In the genomic region with DNA sequence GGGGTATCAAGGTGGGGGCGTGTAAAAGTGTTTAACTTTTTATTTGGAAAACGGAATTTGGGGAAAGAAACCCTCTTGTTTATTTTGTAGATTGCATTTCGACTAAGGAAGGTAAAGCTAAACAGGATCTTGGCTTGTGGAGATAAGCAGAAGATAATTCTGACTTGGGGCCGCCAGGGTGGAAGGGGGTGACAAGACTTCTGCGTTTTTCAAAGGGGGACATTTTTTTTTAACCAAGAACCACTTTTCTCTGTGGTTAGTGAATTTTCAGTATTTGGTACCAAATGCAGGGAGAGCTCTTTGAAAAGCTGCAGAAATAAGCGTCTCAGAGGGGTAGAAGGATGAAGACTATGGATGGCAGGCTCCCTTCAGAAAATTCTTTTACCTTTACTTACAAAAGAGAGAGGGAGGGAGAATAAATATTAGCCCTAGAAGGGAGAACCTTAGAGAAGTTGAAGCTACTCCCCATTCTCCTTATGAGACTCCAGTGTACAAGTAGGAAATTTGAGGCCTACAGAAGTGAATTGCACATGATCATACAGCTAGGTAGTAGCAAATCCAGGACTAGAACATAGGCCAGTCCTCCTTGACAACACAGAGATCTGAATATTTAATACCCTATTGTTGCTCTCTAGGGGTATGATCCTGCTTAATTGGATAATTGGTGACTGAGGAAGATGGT, we compare ENCODE assay signal across 8 cellular contexts. TPM values are rescaled to one million over a fixed set of nuclear protein-coding genes. Genes with fewer than 3 reads are reported as not detected.
A peak's percentile ranks its signal among the peaks of the same experiment; 100 is the strongest.
DNase-seq lines count a peak whose midpoint lies in the region; ATAC-seq, FAIRE-seq and TF ChIP-seq lines count a peak whose summit lies in the region.

No MANE protein-coding gene starts in this region.

- no peak for TF ChIP-seq POLR2A in K562 (conservative IDR thresholded peaks at IDR 0.05)
- no peak for TF ChIP-seq POLR2A in H54 (IDR thresholded peaks at IDR 0.05; ENCODE audit: low read depth, low read length)

- no peak overlapping the region for H2BK15ac ChIP-seq in mesendoderm (replicated peaks; ENCODE audit: low read depth)

- H2AFZ ChIP-seq in K562 (ENCODE audit: low read depth, low read length) = peak overlapping the region; percentile 98

- in situ Hi-C loops in K562 (cut with MboI) = no loop called here

- no peak overlapping the region for H3K23ac ChIP-seq in mesendoderm (ENCODE audit: low read length)

- no peaks in the 10 kb centered on the region for H3K9me1 ChIP-seq in K562 (ENCODE audit: control insufficient read depth, insufficient read depth, low read length)

- 12 to 13% methylated on average over 6 of the region's 6 CpGs for WGBS in heart right ventricle, 2 donors
- 1% methylated on average over 6 of the region's 6 CpGs for WGBS in K562 (ENCODE audit: insufficient coverage, low coverage, missing lambda C conversion rate)
- WGBS in mesendoderm (ENCODE audit: extremely low coverage, insufficient coverage, low lambda C conversion rate) = no CpG with 5 or more reads among the region's 6 CpGs

- no peak for FAIRE-seq in K562 (lab: Jason Lieb, UNC)
- FAIRE-seq in D721Med (lab: Jason Lieb, UNC) = no peak
- FAIRE-seq in H54 (lab: Jason Lieb, UNC) = no peak

- H3K4me2 ChIP-seq in K562 (ENCODE audit: insufficient read depth, low read length) = peak overlapping the region; percentile 88
- H3K4me2 ChIP-seq in mesendoderm (ENCODE audit: low read length) = peak overlapping the region; percentile 71

- H3K9ac ChIP-seq in K562 (ENCODE audit: insufficient read depth in 1 of 2, low read depth in 2 of 2, low read length in 2 of 2) (peak overlapping the region; percentile 96 to 98), mesendoderm (ENCODE audit: low read length) (peak overlapping the region; percentile 96)

- no peaks in the 10 kb centered on the region for H3K9me3 ChIP-seq in heart right ventricle
- no peaks in the 10 kb centered on the region; the same call in 1 of the 2 replicates for H3K9me3 ChIP-seq in K562 (replicated peaks; ENCODE audit: control insufficient read depth, insufficient read depth, low read depth, low read length)

- no peak overlapping the region for H4K5ac ChIP-seq in mesendoderm (ENCODE audit: low read length)

- ATAC-seq in heart right ventricle = no peak
- ATAC-seq in K562 = peak; percentile 21

- H3K36me3 ChIP-seq in heart right ventricle (peaks cover 0 to 38% (median 0%) of the 10 kb centered on the region in 9 donors), K562 (ENCODE audit: control insufficient read depth, insufficient read depth, low read length) (peaks cover 44% of the 10 kb centered on the region), mesendoderm (ENCODE audit: control insufficient read depth, insufficient read depth, low read length) (no peaks in the 10 kb centered on the region)

- no peaks in the 10 kb centered on the region for H4K20me1 ChIP-seq in K562 (replicated peaks; ENCODE audit: control insufficient read depth, insufficient read depth, low read length)

- POLR2A ChIA-PET in K562 (lab: Yijun Ruan, JAX) = interaction anchor here (0.7 to 1.7 kb wide), 14 partner anchors 9 to 126 kb away, joined by 3 to 10 read pairs (median 4); a partner anchor contains a TSS

- CTCF ChIA-PET in K562 (lab: Yijun Ruan, JAX; ENCODE audit: low intra/inter-chr PET ratio) = interaction anchor here (0.9 kb wide), 1 partner anchor 11 kb away, joined by 3 read pairs; no protein-coding TSS in a partner anchor

- BruUV-seq in K562 (replicated peaks; lab: Mats Ljungman, UMichigan) = TSS peak; percentile 76

- H2BK5ac ChIP-seq in mesendoderm (ENCODE audit: low read length) = no peak overlapping the region

- peak overlapping the region; percentile 88 for H3K18ac ChIP-seq in mesendoderm (ENCODE audit: low read length)

- H3K27ac ChIP-seq in heart right ventricle = peak overlapping the region in 8 of 10 donors; percentile 78 to 92 (median 82)
- peak overlapping the region; percentile 95 for H3K27ac ChIP-seq in K562 (ENCODE audit: extremely low read depth, low read depth, low read length)
- H3K27ac ChIP-seq in mesendoderm (ENCODE audit: low read depth, low read length) = peak overlapping the region; percentile 83

- H3K4ac ChIP-seq in mesendoderm (ENCODE audit: low read depth, low read length) = peak overlapping the region; percentile 88

- intact Hi-C loops in heart right ventricle (cut with DNase I) = no loop called here
- intact Hi-C loops in cardiac septum (cut with DNase I) = no loop called here
- intact Hi-C loops in K562 (cut with micrococcal nuclease) = no loop called here

- DNase-seq in heart right ventricle (no peak), cardiac septum (ENCODE audit: low spot score) (no peak), K562 (ENCODE audit: extremely low read depth in 1 of 4, low spot score in 3 of 4) (no peak), mesendoderm (no peak), D721Med (ENCODE audit: insufficient read length, low spot score) (no peak), H54 (ENCODE audit: insufficient read length, low spot score) (no peak), NK-92 (lab: John Stamatoyannopoulos, UW; ENCODE audit: unreplicated experiment) (no peak)
- DNase-seq in stimulated activated CD4-positive, alpha-beta T cell treated with anti-CD3 and anti-CD28 coated beads, Interleukin-2, amount 100 ng/mL, for 48 hours = no peak

- H3K56ac ChIP-seq in mesendoderm (ENCODE audit: low read length) = peak overlapping the region; percentile 97

- peaks cover 2% of the 10 kb centered on the region for H3K79me1 ChIP-seq in mesendoderm (ENCODE audit: low read length)

- peak overlapping the region; percentile 63 to 94 (median 82) for H3K4me3 ChIP-seq in heart right ventricle
- peak overlapping the region; percentile 90 for H3K4me3 ChIP-seq in K562
- H3K4me3 ChIP-seq in mesendoderm (ENCODE audit: low read length) = peak overlapping the region; percentile 98

- H2AK5ac ChIP-seq in mesendoderm (ENCODE audit: low read length) = no peak overlapping the region

- TF ChIP-seq CTCF in heart right ventricle (IDR thresholded peaks at IDR 0.05) (no peak), K562 (IDR thresholded peaks at IDR 0.05 in 2 of 3, conservative IDR thresholded peaks at IDR 0.05 in 1 of 3; ENCODE audit: insufficient read depth in 2 of 3, low read depth in 1 of 3, low read length in 3 of 3) (no peak; a peak in 1 of 6 replicates), D721Med (IDR thresholded peaks at IDR 0.05; ENCODE audit: insufficient read depth, missing control alignments) (no peak)

- H3K27me3 ChIP-seq in heart right ventricle (no peaks in the 10 kb centered on the region), K562 (ENCODE audit: control insufficient read depth in 2 of 2, insufficient read depth in 2 of 2, low read length in 2 of 2) (no peaks in the 10 kb centered on the region), mesendoderm (ENCODE audit: insufficient read depth, low read length, poor library complexity) (no peaks in the 10 kb centered on the region)

- H3K79me2 ChIP-seq in K562 (ENCODE audit: control insufficient read depth, insufficient read depth, low read length) (peaks cover 21% of the 10 kb centered on the region), mesendoderm (ENCODE audit: control insufficient read depth, insufficient read depth, low read length) (peaks cover 10% of the 10 kb centered on the region)

- TF ChIP-seq EP300 in K562 (IDR thresholded peaks at IDR 0.05; ENCODE audit: low read length) = 0 out of 2 replicates have a peak, but pooled peaks have one; percentile 17

- H3K4me1 ChIP-seq in heart right ventricle (peaks cover 0 to 16% (median 10%) of the 10 kb centered on the region in 9 donors), K562 (replicated peaks in 1 of 2; ENCODE audit: control insufficient read depth in 2 of 2, insufficient read depth in 2 of 2, low read length in 2 of 2) (peaks cover 0 to 3% of the 10 kb centered on the region in 2 experiments; a peak in 3 of 5 replicates), mesendoderm (ENCODE audit: control insufficient read depth, low read depth, low read length) (no peaks in the 10 kb centered on the region)

- H4K8ac ChIP-seq in mesendoderm (ENCODE audit: low read depth, low read length) = no peak overlapping the region

- peak overlapping the region; percentile 18 for H2BK120ac ChIP-seq in mesendoderm (ENCODE audit: low read depth, low read length)

- TF ChIP-seq RAD21 in K562 (CRISPR knock-in tag; conservative IDR thresholded peaks at IDR 0.05 in 1 of 2, IDR thresholded peaks at IDR 0.05 in 1 of 2) = no peak

RNA-seq across cellular contexts. Expression of a gene that starts 0.8 kb away (rescaled TPM):
- 100 to 1,000 TPM in 7 of 10 donors, 10 to 100 TPM in 3; 90.1 to 117 (median 106) TPM for total RNA-seq in heart right ventricle
- polyA plus RNA-seq in heart right ventricle = 100 to 1,000 TPM; 136 to 300 TPM
- total RNA-seq in cardiac septum = 96.7 TPM
- 70.4 and 75.8 TPM in 2 replicates for total RNA-seq in K562 (2011; cell fraction: chromatin; rRNA removed; ENCODE audit: low replicate concordance)
- 57.0 and 70.0 TPM in 2 replicates for total RNA-seq in K562 (2011; cell fraction: nucleolus; rRNA removed)
- total RNA-seq in K562 (2011; cell fraction: nucleoplasm; rRNA removed) = 73.5 and 91.2 TPM in 2 replicates
- 161 and 168 TPM in 2 replicates for total RNA-seq in K562 (2014; rRNA removed)
- 162 and 169 TPM in 2 replicates for total RNA-seq in K562 (2014; rRNA removed; fragmentation: Illumina TruSeq; extraction: Trizol)
- total RNA-seq in K562 (2015; rRNA removed; fragmentation: Illumina TruSeq; extraction: Trizol) = 169 and 170 TPM in 2 replicates
- total RNA-seq in K562 (2021) = 213 and 214 TPM in 2 replicates
- polyA plus RNA-seq in K562 (2011; rRNA removed) = 107 and 113 TPM in 2 replicates
- 60.6 and 83.2 TPM in 2 replicates for polyA plus RNA-seq in K562 (2011; cell fraction: cytosol; rRNA removed)
- 55.8 and 68.8 TPM in 2 replicates for polyA plus RNA-seq in K562 (2011; cell fraction: nucleus; rRNA removed)
- 149 and 246 TPM in 2 replicates for polyA plus RNA-seq in K562 (2012)
- polyA plus RNA-seq in K562 (2014; fragmentation: Illumina TruSeq; extraction: Trizol) = 71.1 and 71.5 TPM in 2 replicates
- 10 to 100 TPM; 56.5 to 79.8 TPM for polyA plus RNA-seq in K562 (2014; fragmentation: Nextera tagmentation; extraction: Ambion mirVana)
- polyA plus RNA-seq in K562 (2014; rRNA removed) = 173 and 220 TPM in 2 replicates
- polyA minus RNA-seq in K562 (2011; rRNA and poly(A)+ RNA removed) = 24.4 and 36.8 TPM in 2 replicates
- 42.3 and 44.0 TPM in 2 replicates for polyA minus RNA-seq in K562 (2011; cell fraction: cytosol; rRNA and poly(A)+ RNA removed)
- polyA minus RNA-seq in K562 (2011; cell fraction: nucleus; rRNA and poly(A)+ RNA removed) = 20.5 and 28.9 TPM in 2 replicates
- 355 TPM for polyA plus RNA-seq in mesendoderm (2013, experiment 1 of 2)
- 362 TPM for polyA plus RNA-seq in mesendoderm (2013, experiment 2 of 2)

RNA-seq across cellular contexts. Expression of a gene that starts 5.9 kb away (rescaled TPM):
- 10 to 100 TPM; 13.6 to 43.3 (median 20.2) TPM for total RNA-seq in heart right ventricle
- polyA plus RNA-seq in heart right ventricle = 10 to 100 TPM; 24.8 to 27.4 TPM
- total RNA-seq in cardiac septum = 26.1 TPM
- 9.3 and 17.2 TPM in 2 replicates for total RNA-seq in K562 (2011; cell fraction: chromatin; rRNA removed; ENCODE audit: low replicate concordance)
- 8.4 and 8.8 TPM in 2 replicates for total RNA-seq in K562 (2011; cell fraction: nucleolus; rRNA removed)
- total RNA-seq in K562 (2011; cell fraction: nucleoplasm; rRNA removed) = 7.2 and 9.0 TPM in 2 replicates
- 0.36 and 0.65 TPM in 2 replicates for total RNA-seq in K562 (2014; rRNA removed)
- 0.51 and 0.80 TPM in 2 replicates for total RNA-seq in K562 (2014; rRNA removed; fragmentation: Illumina TruSeq; extraction: Trizol)
- total RNA-seq in K562 (2015; rRNA removed; fragmentation: Illumina TruSeq; extraction: Trizol) = 0.94 and 0.98 TPM in 2 replicates
- total RNA-seq in K562 (2021) = 2.3 and 4.5 TPM in 2 replicates
- polyA plus RNA-seq in K562 (2011; rRNA removed) = 2.1 and 2.9 TPM in 2 replicates
- polyA plus RNA-seq in K562 (2011; cell fraction: cytosol; rRNA removed) = 3.2 and 3.4 TPM in 2 replicates
- 15.7 and 30.4 TPM in 2 replicates for polyA plus RNA-seq in K562 (2011; cell fraction: nucleus; rRNA removed)
- 1.5 and 4.9 TPM in 2 replicates for polyA plus RNA-seq in K562 (2012)
- 1.2 and 1.3 TPM in 2 replicates for polyA plus RNA-seq in K562 (2014; fragmentation: Illumina TruSeq; extraction: Trizol)
- not detected for polyA plus RNA-seq in K562 (2014; fragmentation: Nextera tagmentation; extraction: Ambion mirVana)
- polyA plus RNA-seq in K562 (2014; rRNA removed) = 2.8 and 5.8 TPM in 2 replicates
- 0.35 and 0.39 TPM in 2 replicates for polyA minus RNA-seq in K562 (2011; rRNA and poly(A)+ RNA removed)
- polyA minus RNA-seq in K562 (2011; cell fraction: cytosol; rRNA and poly(A)+ RNA removed) = 1.0 TPM in 1 of 2 replicates, not detected in the other
- 2.0 and 2.6 TPM in 2 replicates for polyA minus RNA-seq in K562 (2011; cell fraction: nucleus; rRNA and poly(A)+ RNA removed)
- polyA plus RNA-seq in mesendoderm (2013, experiment 1 of 2) = 188 TPM
- polyA plus RNA-seq in mesendoderm (2013, experiment 2 of 2) = 174 TPM

RNA-seq across cellular contexts. Expression of a gene that starts 15.2 kb away (rescaled TPM):
- total RNA-seq in heart right ventricle (10 to 100 TPM in 1 of 10 donors, 1 to 10 TPM in 9; 1.1 to 16.1 (median 2.8) TPM), cardiac septum (2.3 TPM), K562 (2014; rRNA removed) (0.41 TPM in 1 of 2 replicates, not detected in the other), K562 (2014; rRNA removed; fragmentation: Illumina TruSeq; extraction: Trizol) (0.07 TPM in 1 of 2 replicates, not detected in the other), K562 (2015; rRNA removed; fragmentation: Illumina TruSeq; extraction: Trizol) (0.11 and 0.14 TPM in 2 replicates), K562 (2021) (0.36 and 0.60 TPM in 2 replicates)
- polyA plus RNA-seq in heart right ventricle (1 to 10 TPM; 2.3 to 3.7 TPM), K562 (2011; rRNA removed) (0.38 and 0.45 TPM in 2 replicates), K562 (2014; fragmentation: Illumina TruSeq; extraction: Trizol) (0.22 and 0.46 TPM in 2 replicates), K562 (2014; fragmentation: Nextera tagmentation; extraction: Ambion mirVana) (under 1 TPM; 0.24 to 0.32 TPM), K562 (2014; rRNA removed) (0.68 and 1.0 TPM in 2 replicates)
- total RNA-seq in K562 (2011; cell fraction: chromatin; rRNA removed; ENCODE audit: low replicate concordance) = 0.69 and 0.76 TPM in 2 replicates
- total RNA-seq in K562 (2011; cell fraction: nucleolus; rRNA removed) = 0.33 and 0.53 TPM in 2 replicates
- total RNA-seq in K562 (2011; cell fraction: nucleoplasm; rRNA removed) = 0.31 and 0.66 TPM in 2 replicates
- polyA plus RNA-seq in K562 (2011; cell fraction: cytosol; rRNA removed) = 0.27 TPM in 2 replicates
- polyA plus RNA-seq in K562 (2011; cell fraction: nucleus; rRNA removed) = 0.29 and 0.48 TPM in 2 replicates
- polyA plus RNA-seq in K562 (2012) = 0.20 and 0.80 TPM in 2 replicates
- polyA minus RNA-seq in K562 (2011; rRNA and poly(A)+ RNA removed) = 0.27 and 0.39 TPM in 2 replicates
- not detected in 2 replicates for polyA minus RNA-seq in K562 (2011; cell fraction: cytosol; rRNA and poly(A)+ RNA removed)
- polyA minus RNA-seq in K562 (2011; cell fraction: nucleus; rRNA and poly(A)+ RNA removed) = not detected in 2 replicates
- 8.9 TPM for polyA plus RNA-seq in mesendoderm (2013, experiment 1 of 2)
- polyA plus RNA-seq in mesendoderm (2013, experiment 2 of 2) = 8.0 TPM

RNA-seq across cellular contexts. Expression of a gene that starts 41.1 kb away (rescaled TPM):
- 100 to 1,000 TPM in 1 of 10 donors, 10 to 100 TPM in 9; 39.3 to 101 (median 50.9) TPM for total RNA-seq in heart right ventricle
- 10 to 100 TPM; 10.3 to 38.4 TPM for polyA plus RNA-seq in heart right ventricle
- total RNA-seq in cardiac septum = 71.0 TPM
- total RNA-seq in K562 (2011; cell fraction: chromatin; rRNA removed; ENCODE audit: low replicate concordance) = 26.2 and 103 TPM in 2 replicates
- 119 and 150 TPM in 2 replicates for total RNA-seq in K562 (2011; cell fraction: nucleolus; rRNA removed)
- 79.0 and 80.1 TPM in 2 replicates for total RNA-seq in K562 (2011; cell fraction: nucleoplasm; rRNA removed)
- 10.9 and 14.9 TPM in 2 replicates for total RNA-seq in K562 (2014; rRNA removed)
- 4.9 and 5.5 TPM in 2 replicates for total RNA-seq in K562 (2014; rRNA removed; fragmentation: Illumina TruSeq; extraction: Trizol)
- 6.9 and 8.1 TPM in 2 replicates for total RNA-seq in K562 (2015; rRNA removed; fragmentation: Illumina TruSeq; extraction: Trizol)
- total RNA-seq in K562 (2021) = 40.7 and 45.5 TPM in 2 replicates
- polyA plus RNA-seq in K562 (2011; rRNA removed) = 16.0 and 25.1 TPM in 2 replicates
- 18.9 and 40.0 TPM in 2 replicates for polyA plus RNA-seq in K562 (2011; cell fraction: cytosol; rRNA removed)
- 17.1 and 30.2 TPM in 2 replicates for polyA plus RNA-seq in K562 (2011; cell fraction: nucleus; rRNA removed)
- polyA plus RNA-seq in K562 (2012) = 36.0 and 70.6 TPM in 2 replicates
- polyA plus RNA-seq in K562 (2014; fragmentation: Illumina TruSeq; extraction: Trizol) = 27.2 and 34.5 TPM in 2 replicates
- 1 to 10 TPM; 1.3 to 2.3 TPM for polyA plus RNA-seq in K562 (2014; fragmentation: Nextera tagmentation; extraction: Ambion mirVana)
- 12.7 and 15.9 TPM in 2 replicates for polyA plus RNA-seq in K562 (2014; rRNA removed)
- 15.2 and 24.3 TPM in 2 replicates for polyA minus RNA-seq in K562 (2011; rRNA and poly(A)+ RNA removed)
- 36.7 and 48.5 TPM in 2 replicates for polyA minus RNA-seq in K562 (2011; cell fraction: cytosol; rRNA and poly(A)+ RNA removed)
- polyA minus RNA-seq in K562 (2011; cell fraction: nucleus; rRNA and poly(A)+ RNA removed) = 16.7 and 17.0 TPM in 2 replicates
- 11.7 TPM for polyA plus RNA-seq in mesendoderm (2013, experiment 1 of 2)
- 11.5 TPM for polyA plus RNA-seq in mesendoderm (2013, experiment 2 of 2)

RNA-seq across cellular contexts. Expression of a gene that starts 52.6 kb away (rescaled TPM):
- total RNA-seq in heart right ventricle = under 1 TPM in 4 of 10 donors, not detected in 6; 0.14 to 0.25 (median 0.18) TPM
- under 1 TPM; 0.07 to 0.22 TPM for polyA plus RNA-seq in heart right ventricle
- total RNA-seq in cardiac septum = 0.19 TPM
- total RNA-seq in K562 (2011; cell fraction: chromatin; rRNA removed; ENCODE audit: low replicate concordance) = 1.2 and 3.0 TPM in 2 replicates
- total RNA-seq in K562 (2011; cell fraction: nucleolus; rRNA removed) = 3.0 and 3.8 TPM in 2 replicates
- 2.4 and 2.7 TPM in 2 replicates for total RNA-seq in K562 (2011; cell fraction: nucleoplasm; rRNA removed)
- 0.29 and 0.36 TPM in 2 replicates for total RNA-seq in K562 (2014; rRNA removed)
- 0.18 and 0.51 TPM in 2 replicates for total RNA-seq in K562 (2014; rRNA removed; fragmentation: Illumina TruSeq; extraction: Trizol)
- 0.25 and 0.34 TPM in 2 replicates for total RNA-seq in K562 (2015; rRNA removed; fragmentation: Illumina TruSeq; extraction: Trizol)
- total RNA-seq in K562 (2021) = 0.40 and 0.69 TPM in 2 replicates
- polyA plus RNA-seq in K562 (2011; rRNA removed) = 0.91 and 1.0 TPM in 2 replicates
- 0.40 and 0.47 TPM in 2 replicates for polyA plus RNA-seq in K562 (2011; cell fraction: cytosol; rRNA removed)
- polyA plus RNA-seq in K562 (2011; cell fraction: nucleus; rRNA removed) = 1.2 and 2.3 TPM in 2 replicates
- polyA plus RNA-seq in K562 (2012) = 0.82 and 1.1 TPM in 2 replicates
- polyA plus RNA-seq in K562 (2014; fragmentation: Illumina TruSeq; extraction: Trizol) = 0.21 and 0.25 TPM in 2 replicates
- polyA plus RNA-seq in K562 (2014; fragmentation: Nextera tagmentation; extraction: Ambion mirVana) = under 1 TPM; 0.38 to 0.50 TPM
- 0.20 and 0.97 TPM in 2 replicates for polyA plus RNA-seq in K562 (2014; rRNA removed)
- polyA minus RNA-seq in K562 (2011; rRNA and poly(A)+ RNA removed) = 0.32 and 0.48 TPM in 2 replicates
- not detected in 2 replicates for polyA minus RNA-seq in K562 (2011; cell fraction: cytosol; rRNA and poly(A)+ RNA removed)
- 0.81 and 1.9 TPM in 2 replicates for polyA minus RNA-seq in K562 (2011; cell fraction: nucleus; rRNA and poly(A)+ RNA removed)
- 1.1 TPM for polyA plus RNA-seq in mesendoderm (2013, experiment 1 of 2)
- 1.2 TPM for polyA plus RNA-seq in mesendoderm (2013, experiment 2 of 2)
